In the genomic region with DNA sequence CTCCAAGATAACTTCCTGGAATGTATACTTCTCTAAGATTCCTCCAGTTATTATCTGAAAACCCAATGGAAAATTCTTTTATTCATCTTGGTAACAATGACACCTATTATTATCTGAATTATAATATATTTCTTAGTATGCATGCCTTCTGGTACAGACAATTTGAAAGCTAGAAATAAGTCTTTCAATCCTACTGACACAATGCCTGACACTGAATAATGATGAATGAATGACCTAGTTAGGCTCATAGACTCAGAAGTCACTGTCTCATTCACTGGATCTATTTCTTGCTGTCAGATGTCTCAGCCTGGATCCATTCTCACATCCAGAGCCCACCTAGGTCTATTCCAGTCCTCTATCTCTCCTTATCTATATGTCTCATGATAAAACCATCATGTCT, we compare ENCODE assay signal across 3 cellular contexts.
"Had no signal": no experiment of that assay in that cellular context is flagged by ENCODE, and none has a peak within 500 bp of the region (broad histone marks: within the 10 kb centered on the region; RNA-seq: fewer than 3 reads in every experiment).

No MANE protein-coding gene starts in this region.

- DNase-seq: GDM1, GF-D8 had no signal

- ATAC-seq: GM12878 had no signal

- H3K4me3 ChIP-seq: GM12878 had no signal
